In the genomic region with DNA sequence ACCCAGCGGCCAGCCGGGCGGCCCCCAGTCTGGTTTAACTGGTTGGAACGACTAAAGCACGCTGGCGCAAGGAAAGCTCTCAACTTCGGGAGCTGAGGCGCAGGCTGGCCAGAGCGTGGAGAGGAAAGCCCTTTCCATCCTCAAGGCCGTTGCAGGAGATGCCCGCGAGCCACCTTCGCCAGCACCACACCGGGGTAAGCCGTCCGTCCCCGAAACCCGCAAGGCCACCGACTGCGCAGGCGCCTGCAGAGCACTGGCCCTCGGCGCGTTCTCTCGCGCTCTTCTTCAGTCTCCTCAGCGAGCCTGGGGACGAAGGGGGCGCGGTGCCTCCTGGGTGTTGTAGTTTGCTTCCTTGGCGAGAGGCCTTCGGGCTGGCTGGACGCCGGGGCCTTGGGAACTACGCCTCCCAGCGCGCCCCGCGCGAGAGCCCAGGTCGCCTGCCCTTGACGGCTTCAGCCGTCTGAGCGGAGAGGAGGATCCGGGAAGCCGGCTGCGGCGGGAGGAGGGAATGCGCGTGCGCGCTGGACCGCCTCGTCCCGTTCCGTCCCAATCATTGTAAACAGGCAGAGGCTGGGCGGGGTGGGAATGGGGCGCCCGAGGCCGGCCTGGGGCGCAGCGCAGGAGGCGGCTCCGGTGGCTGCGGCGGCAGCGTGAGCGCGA, we compare ENCODE assay signal across 1 cellular context.
TF ChIP-seq lines count a peak whose summit lies in the region.

TSS of gene RALBP1 (plus strand) at position 531 of the 660 bp plus-strand sequence. CDS start 37,533 bp downstream, outside the sequence.

TF ChIP-seq in HepG2, 621 proteins besides CTCF, POLR2A, EP300 and RAD21 (continued from another document and continues in another):
- TF ChIP-seq, protein P1, sequence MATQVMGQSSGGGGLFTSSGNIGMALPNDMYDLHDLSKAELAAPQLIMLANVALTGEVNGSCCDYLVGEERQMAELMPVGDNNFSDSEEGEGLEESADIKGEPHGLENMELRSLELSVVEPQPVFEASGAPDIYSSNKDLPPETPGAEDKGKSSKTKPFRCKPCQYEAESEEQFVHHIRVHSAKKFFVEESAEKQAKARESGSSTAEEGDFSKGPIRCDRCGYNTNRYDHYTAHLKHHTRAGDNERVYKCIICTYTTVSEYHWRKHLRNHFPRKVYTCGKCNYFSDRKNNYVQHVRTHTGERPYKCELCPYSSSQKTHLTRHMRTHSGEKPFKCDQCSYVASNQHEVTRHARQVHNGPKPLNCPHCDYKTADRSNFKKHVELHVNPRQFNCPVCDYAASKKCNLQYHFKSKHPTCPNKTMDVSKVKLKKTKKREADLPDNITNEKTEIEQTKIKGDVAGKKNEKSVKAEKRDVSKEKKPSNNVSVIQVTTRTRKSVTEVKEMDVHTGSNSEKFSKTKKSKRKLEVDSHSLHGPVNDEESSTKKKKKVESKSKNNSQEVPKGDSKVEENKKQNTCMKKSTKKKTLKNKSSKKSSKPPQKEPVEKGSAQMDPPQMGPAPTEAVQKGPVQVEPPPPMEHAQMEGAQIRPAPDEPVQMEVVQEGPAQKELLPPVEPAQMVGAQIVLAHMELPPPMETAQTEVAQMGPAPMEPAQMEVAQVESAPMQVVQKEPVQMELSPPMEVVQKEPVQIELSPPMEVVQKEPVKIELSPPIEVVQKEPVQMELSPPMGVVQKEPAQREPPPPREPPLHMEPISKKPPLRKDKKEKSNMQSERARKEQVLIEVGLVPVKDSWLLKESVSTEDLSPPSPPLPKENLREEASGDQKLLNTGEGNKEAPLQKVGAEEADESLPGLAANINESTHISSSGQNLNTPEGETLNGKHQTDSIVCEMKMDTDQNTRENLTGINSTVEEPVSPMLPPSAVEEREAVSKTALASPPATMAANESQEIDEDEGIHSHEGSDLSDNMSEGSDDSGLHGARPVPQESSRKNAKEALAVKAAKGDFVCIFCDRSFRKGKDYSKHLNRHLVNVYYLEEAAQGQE (IDR thresholded peaks at IDR 0.05; ENCODE audit: borderline replicate concordance in 1 of 2, low read depth in 1 of 2, low read length in 2 of 2), result no peak
- TF ChIP-seq ZBED4 (CRISPR knock-in tag; IDR thresholded peaks at IDR 0.05; ENCODE audit: borderline replicate concordance), result no peak; the same call in none of the 2 replicates
- TF ChIP-seq ZNF292 (CRISPR knock-in tag; IDR thresholded peaks at IDR 0.05; ENCODE audit: borderline replicate concordance, low read depth), result peak; percentile 82; the same call in 1 of the 2 replicates
- peak; percentile 77 for TF ChIP-seq YEATS2 (CRISPR knock-in tag; IDR thresholded peaks at IDR 0.05; ENCODE audit: borderline replicate concordance)
- 0 out of 2 replicates have a peak, but pooled peaks have one; percentile 19 for TF ChIP-seq KLF12 (CRISPR knock-in tag; IDR thresholded peaks at IDR 0.05; ENCODE audit: borderline replicate concordance)
- peak; percentile 92 for TF ChIP-seq FOXK2 (IDR thresholded peaks at IDR 0.05)
- no peak for TF ChIP-seq ZNF44 (CRISPR knock-in tag; IDR thresholded peaks at IDR 0.05)
- peak; percentile 13 for TF ChIP-seq XRCC5 (optimal IDR thresholded peaks at IDR 0.05; ENCODE audit: low read length)
- no peak for TF ChIP-seq CREBL2 (CRISPR knock-in tag; IDR thresholded peaks at IDR 0.05; ENCODE audit: borderline replicate concordance)
- 0 out of 2 replicates have a peak, but pooled peaks have one; percentile 19 for TF ChIP-seq NR2F2 (IDR thresholded peaks at IDR 0.05; ENCODE audit: borderline replicate concordance, low read depth)
- TF ChIP-seq PREB (CRISPR knock-in tag; IDR thresholded peaks at IDR 0.05), result no peak
- peak; percentile 60 for TF ChIP-seq E2F1 (CRISPR knock-in tag; IDR thresholded peaks at IDR 0.05)
- TF ChIP-seq ZNF124 (CRISPR knock-in tag; IDR thresholded peaks at IDR 0.05), result peak; percentile 74; the same call in 1 of the 2 replicates
- no peak for TF ChIP-seq SMARCC2 (IDR thresholded peaks at IDR 0.05)
- no peak for TF ChIP-seq KMT2A (CRISPR knock-in tag; IDR thresholded peaks at IDR 0.05)
- TF ChIP-seq, protein P2, sequence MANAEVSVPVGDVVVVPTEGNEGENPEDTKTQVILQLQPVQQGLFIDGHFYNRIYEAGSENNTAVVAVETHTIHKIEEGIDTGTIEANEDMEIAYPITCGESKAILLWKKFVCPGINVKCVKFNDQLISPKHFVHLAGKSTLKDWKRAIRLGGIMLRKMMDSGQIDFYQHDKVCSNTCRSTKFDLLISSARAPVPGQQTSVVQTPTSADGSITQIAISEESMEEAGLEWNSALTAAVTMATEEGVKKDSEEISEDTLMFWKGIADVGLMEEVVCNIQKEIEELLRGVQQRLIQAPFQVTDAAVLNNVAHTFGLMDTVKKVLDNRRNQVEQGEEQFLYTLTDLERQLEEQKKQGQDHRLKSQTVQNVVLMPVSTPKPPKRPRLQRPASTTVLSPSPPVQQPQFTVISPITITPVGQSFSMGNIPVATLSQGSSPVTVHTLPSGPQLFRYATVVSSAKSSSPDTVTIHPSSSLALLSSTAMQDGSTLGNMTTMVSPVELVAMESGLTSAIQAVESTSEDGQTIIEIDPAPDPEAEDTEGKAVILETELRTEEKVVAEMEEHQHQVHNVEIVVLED (CRISPR knock-in tag; IDR thresholded peaks at IDR 0.05; ENCODE audit: borderline replicate concordance), result peak; percentile 96
- no peak for TF ChIP-seq XBP1 (CRISPR knock-in tag; IDR thresholded peaks at IDR 0.05)
- TF ChIP-seq FOXO1 (CRISPR knock-in tag; IDR thresholded peaks at IDR 0.05), result peak; percentile 76
- no peak for TF ChIP-seq JUND (CRISPR knock-in tag; IDR thresholded peaks at IDR 0.05)
- 0 out of 2 replicates have a peak, but pooled peaks have one; percentile 80 for TF ChIP-seq LBX2 (CRISPR knock-in tag; IDR thresholded peaks at IDR 0.05; ENCODE audit: borderline replicate concordance)
- TF ChIP-seq GZF1 (CRISPR knock-in tag; IDR thresholded peaks at IDR 0.05), result 0 out of 2 replicates have a peak, but pooled peaks have one; percentile 65
- TF ChIP-seq, protein P3, sequence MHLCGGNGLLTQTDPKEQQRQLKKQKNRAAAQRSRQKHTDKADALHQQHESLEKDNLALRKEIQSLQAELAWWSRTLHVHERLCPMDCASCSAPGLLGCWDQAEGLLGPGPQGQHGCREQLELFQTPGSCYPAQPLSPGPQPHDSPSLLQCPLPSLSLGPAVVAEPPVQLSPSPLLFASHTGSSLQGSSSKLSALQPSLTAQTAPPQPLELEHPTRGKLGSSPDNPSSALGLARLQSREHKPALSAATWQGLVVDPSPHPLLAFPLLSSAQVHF (CRISPR knock-in tag; IDR thresholded peaks at IDR 0.05), result 0 out of 2 replicates have a peak, but pooled peaks have one; percentile 44
- peak; percentile 19 for TF ChIP-seq MED8 (CRISPR knock-in tag; IDR thresholded peaks at IDR 0.05; ENCODE audit: insufficient replicate concordance)
- TF ChIP-seq, protein P4, sequence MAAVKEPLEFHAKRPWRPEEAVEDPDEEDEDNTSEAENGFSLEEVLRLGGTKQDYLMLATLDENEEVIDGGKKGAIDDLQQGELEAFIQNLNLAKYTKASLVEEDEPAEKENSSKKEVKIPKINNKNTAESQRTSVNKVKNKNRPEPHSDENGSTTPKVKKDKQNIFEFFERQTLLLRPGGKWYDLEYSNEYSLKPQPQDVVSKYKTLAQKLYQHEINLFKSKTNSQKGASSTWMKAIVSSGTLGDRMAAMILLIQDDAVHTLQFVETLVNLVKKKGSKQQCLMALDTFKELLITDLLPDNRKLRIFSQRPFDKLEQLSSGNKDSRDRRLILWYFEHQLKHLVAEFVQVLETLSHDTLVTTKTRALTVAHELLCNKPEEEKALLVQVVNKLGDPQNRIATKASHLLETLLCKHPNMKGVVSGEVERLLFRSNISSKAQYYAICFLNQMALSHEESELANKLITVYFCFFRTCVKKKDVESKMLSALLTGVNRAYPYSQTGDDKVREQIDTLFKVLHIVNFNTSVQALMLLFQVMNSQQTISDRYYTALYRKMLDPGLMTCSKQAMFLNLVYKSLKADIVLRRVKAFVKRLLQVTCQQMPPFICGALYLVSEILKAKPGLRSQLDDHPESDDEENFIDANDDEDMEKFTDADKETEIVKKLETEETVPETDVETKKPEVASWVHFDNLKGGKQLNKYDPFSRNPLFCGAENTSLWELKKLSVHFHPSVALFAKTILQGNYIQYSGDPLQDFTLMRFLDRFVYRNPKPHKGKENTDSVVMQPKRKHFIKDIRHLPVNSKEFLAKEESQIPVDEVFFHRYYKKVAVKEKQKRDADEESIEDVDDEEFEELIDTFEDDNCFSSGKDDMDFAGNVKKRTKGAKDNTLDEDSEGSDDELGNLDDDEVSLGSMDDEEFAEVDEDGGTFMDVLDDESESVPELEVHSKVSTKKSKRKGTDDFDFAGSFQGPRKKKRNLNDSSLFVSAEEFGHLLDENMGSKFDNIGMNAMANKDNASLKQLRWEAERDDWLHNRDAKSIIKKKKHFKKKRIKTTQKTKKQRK (IDR thresholded peaks at IDR 0.05; ENCODE audit: low read length), result no peak
- TF ChIP-seq ZNF589 (CRISPR knock-in tag; conservative IDR thresholded peaks at IDR 0.05), result 0 out of 2 replicates have a peak, but pooled peaks have one; percentile 69
- TF ChIP-seq, protein P5, sequence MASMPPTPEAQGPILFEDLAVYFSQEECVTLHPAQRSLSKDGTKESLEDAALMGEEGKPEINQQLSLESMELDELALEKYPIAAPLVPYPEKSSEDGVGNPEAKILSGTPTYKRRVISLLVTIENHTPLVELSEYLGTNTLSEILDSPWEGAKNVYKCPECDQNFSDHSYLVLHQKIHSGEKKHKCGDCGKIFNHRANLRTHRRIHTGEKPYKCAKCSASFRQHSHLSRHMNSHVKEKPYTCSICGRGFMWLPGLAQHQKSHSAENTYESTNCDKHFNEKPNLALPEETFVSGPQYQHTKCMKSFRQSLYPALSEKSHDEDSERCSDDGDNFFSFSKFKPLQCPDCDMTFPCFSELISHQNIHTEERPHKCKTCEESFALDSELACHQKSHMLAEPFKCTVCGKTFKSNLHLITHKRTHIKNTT (CRISPR knock-in tag; IDR thresholded peaks at IDR 0.05), result no peak
- no peak for TF ChIP-seq IKZF4 (CRISPR knock-in tag; IDR thresholded peaks at IDR 0.05; ENCODE audit: borderline replicate concordance, low read depth, not compliant biosample characterization)
- no peak; the same call in 1 of the 2 replicates for TF ChIP-seq ZBTB43 (CRISPR knock-in tag; conservative IDR thresholded peaks at IDR 0.05)
- TF ChIP-seq SATB2 (CRISPR knock-in tag; IDR thresholded peaks at IDR 0.05), result no peak
- TF ChIP-seq HDAC1 (CRISPR knock-in tag; IDR thresholded peaks at IDR 0.05), result peak; percentile 76
- TF ChIP-seq PITX1 (CRISPR knock-in tag; IDR thresholded peaks at IDR 0.05), result no peak
